2 cellular contexts compared by ENCODE assay signal in the genomic region with DNA sequence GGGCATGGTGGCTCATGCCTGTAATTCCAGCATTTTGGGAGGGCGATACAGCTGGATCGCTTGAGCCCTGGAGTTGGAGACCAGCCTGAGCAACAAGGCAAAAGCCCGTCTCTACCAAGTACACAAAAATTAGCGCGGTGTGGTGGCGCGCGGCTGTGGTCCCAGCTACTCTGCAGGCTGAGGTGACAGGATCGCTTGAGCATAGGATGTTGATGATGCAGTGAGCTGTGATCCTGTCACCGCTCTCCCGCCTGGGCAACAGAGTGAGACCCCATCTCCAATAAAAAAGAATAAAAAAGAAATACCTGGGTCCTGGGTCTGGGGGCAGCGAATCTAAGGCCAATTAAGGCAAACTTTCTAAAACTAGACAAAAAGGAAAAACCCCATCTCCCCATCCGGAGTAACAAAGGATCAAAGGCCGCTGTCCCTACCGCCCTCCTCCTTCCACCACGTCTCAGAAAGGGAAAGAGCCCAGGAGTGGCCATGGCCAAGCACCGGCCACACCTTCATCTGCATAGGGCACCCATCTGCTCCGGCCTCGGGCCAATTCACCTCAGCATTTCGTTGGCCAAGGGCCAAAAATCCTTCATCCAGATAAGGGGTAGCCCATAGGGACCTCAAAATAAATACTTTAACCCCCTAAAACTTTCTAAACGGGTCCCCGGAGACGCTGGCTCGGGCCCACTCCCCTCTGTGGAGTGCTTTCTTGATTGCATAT.
TF ChIP-seq lines count a peak whose summit lies in the region.

No MANE protein-coding gene starts in this region.

TF ChIP-seq in liver, 16 proteins besides CTCF, POLR2A, EP300 and RAD21:
- TF ChIP-seq YY1 (IDR thresholded peaks at IDR 0.05), result no peak
- no peak for TF ChIP-seq RXRA (IDR thresholded peaks at IDR 0.05)
- TF ChIP-seq JUND (IDR thresholded peaks at IDR 0.05), result no peak

TF ChIP-seq in HepG2, 621 proteins besides CTCF, POLR2A, EP300 and RAD21:
- TF ChIP-seq, protein P1, sequence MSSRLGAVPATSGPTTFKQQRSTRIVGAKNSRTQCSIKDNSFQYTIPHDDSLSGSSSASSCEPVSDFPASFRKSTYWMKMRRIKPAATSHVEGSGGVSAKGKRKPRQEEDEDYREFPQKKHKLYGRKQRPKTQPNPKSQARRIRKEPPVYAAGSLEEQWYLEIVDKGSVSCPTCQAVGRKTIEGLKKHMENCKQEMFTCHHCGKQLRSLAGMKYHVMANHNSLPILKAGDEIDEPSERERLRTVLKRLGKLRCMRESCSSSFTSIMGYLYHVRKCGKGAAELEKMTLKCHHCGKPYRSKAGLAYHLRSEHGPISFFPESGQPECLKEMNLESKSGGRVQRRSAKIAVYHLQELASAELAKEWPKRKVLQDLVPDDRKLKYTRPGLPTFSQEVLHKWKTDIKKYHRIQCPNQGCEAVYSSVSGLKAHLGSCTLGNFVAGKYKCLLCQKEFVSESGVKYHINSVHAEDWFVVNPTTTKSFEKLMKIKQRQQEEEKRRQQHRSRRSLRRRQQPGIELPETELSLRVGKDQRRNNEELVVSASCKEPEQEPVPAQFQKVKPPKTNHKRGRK (CRISPR knock-in tag; IDR thresholded peaks at IDR 0.05), result no peak
